8 cellular contexts compared by ENCODE assay signal in genomic region chr4:2797545-2798305, GRCh38. TPM values are rescaled to one million over a fixed set of nuclear protein-coding genes. Genes with fewer than 3 reads are reported as not detected.
DNase-seq lines count a peak whose midpoint lies in the region; ATAC-seq and TF ChIP-seq lines count a peak whose summit lies in the region.

No MANE protein-coding gene starts in this region.

- peak overlapping the region; percentile 75 for H3K4me3 Mint-ChIP-seq in activated naive CD8-positive, alpha-beta T cell

- no peaks in the 10 kb centered on the region for H3K36me3 Mint-ChIP-seq in activated naive CD8-positive, alpha-beta T cell

- no peak for ATAC-seq in SK-N-SH treated with all-trans-retinoic acid at 6 μM for 48 hours
- ATAC-seq in upper lobe of right lung = no peak

- H3K9me3 ChIP-seq in SK-N-SH (no peaks in the 10 kb centered on the region), upper lobe of right lung (no peaks in the 10 kb centered on the region)

- no peak overlapping the region for H3K9ac ChIP-seq in SK-N-SH

- TF ChIP-seq CTCF in SK-N-SH (IDR thresholded peaks at IDR 0.05) (no peak), upper lobe of right lung (IDR thresholded peaks at IDR 0.05) (no peak)

- H3K27me3 Mint-ChIP-seq in activated naive CD8-positive, alpha-beta T cell = no peaks in the 10 kb centered on the region

- DNase-seq in SK-N-SH (peak; percentile 79), lung microvascular endothelial cell (ENCODE audit: low read depth in 2 of 2) (peak; percentile 2 to 35), upper lobe of right lung (peak; percentile 65), NCI-H2227 treated with DMSO at 0.1 percent for 48 hours (lab: John Stamatoyannopoulos, UW) (no peak), LoVo (ENCODE audit: low spot score) (no peak), NCI-H128 (lab: John Stamatoyannopoulos, UW; ENCODE audit: unreplicated experiment) (no peak)

- TF ChIP-seq RAD21 in SK-N-SH (IDR thresholded peaks at IDR 0.05; ENCODE audit: low read length) = peak; percentile 32

- H3K27me3 ChIP-seq in SK-N-SH (ENCODE audit: insufficient read depth) (no peaks in the 10 kb centered on the region), upper lobe of right lung (no peaks in the 10 kb centered on the region)

- intact Hi-C loops in upper lobe of right lung (cut with DNase I) = no loop called here

- H3K9me2 ChIP-seq in SK-N-SH = no peaks in the 10 kb centered on the region

- peak overlapping the region; percentile 41; the same call in 1 of the 2 replicates for H3K4me2 ChIP-seq in SK-N-SH

- H3K27ac ChIP-seq in SK-N-SH (ENCODE audit: low read depth in 2 of 2, low read length in 1 of 2) (peak overlapping the region; percentile 22 to 98; a peak in 3 of 4 replicates), upper lobe of right lung (peak overlapping the region; percentile 87)

- H3K27ac Mint-ChIP-seq in activated naive CD8-positive, alpha-beta T cell = peak overlapping the region; percentile 81

- peaks cover 31 to 84% of the 10 kb centered on the region in 2 experiments; a peak in 3 of 4 replicates for H3K4me1 ChIP-seq in SK-N-SH (ENCODE audit: control insufficient read depth in 1 of 2, insufficient read depth in 2 of 2, low read depth in 1 of 2, low read length in 1 of 2)
- peaks cover 88% of the 10 kb centered on the region for H3K4me1 ChIP-seq in upper lobe of right lung

- CTCF ChIA-PET in SK-N-SH (lab: Yijun Ruan, JAX) = interaction anchor here (1.1 to 1.9 kb wide), 7 partner anchors 20 to 177 kb away, joined by 3 to 11 read pairs (median 3); no protein-coding TSS in a partner anchor

- TF ChIP-seq EP300 in SK-N-SH (IDR thresholded peaks at IDR 0.05; ENCODE audit: borderline replicate concordance in 1 of 2, low read depth in 1 of 2, low read length in 1 of 2) = peak in 1 of 2 experiments; percentile 62; a peak in 1 of 4 replicates

- no peaks in the 10 kb centered on the region for H3K9me3 Mint-ChIP-seq in activated naive CD8-positive, alpha-beta T cell (ENCODE audit: low read depth)

- H3K79me2 ChIP-seq in SK-N-SH (ENCODE audit: insufficient read depth) = peaks cover 7% of the 10 kb centered on the region; the same call in 1 of the 2 replicates

- H2AFZ ChIP-seq in SK-N-SH (ENCODE audit: low read depth) = no peak overlapping the region; the same call in 1 of the 2 replicates

- no peak overlapping the region for H3K4me3 ChIP-seq in SK-N-SH (ENCODE audit: low read depth in 2 of 2, low read length in 1 of 2)
- H3K4me3 ChIP-seq in upper lobe of right lung = peak overlapping the region; percentile 43

- no peaks in the 10 kb centered on the region for H4K20me1 ChIP-seq in SK-N-SH (ENCODE audit: insufficient read depth)

- H3K36me3 ChIP-seq in SK-N-SH (replicated peaks in 1 of 2; ENCODE audit: control insufficient read depth in 1 of 2, insufficient read depth in 2 of 2, low read length in 1 of 2) (no peaks in the 10 kb centered on the region), upper lobe of right lung (no peaks in the 10 kb centered on the region)

- H3F3A ChIP-seq in SK-N-SH (replicated peaks; ENCODE audit: insufficient read depth) = peaks cover 4% of the 10 kb centered on the region

- WGBS in SK-N-SH (ENCODE audit: low lambda C conversion rate) = 72% methylated on average over 19 of the region's 23 CpGs

- peaks cover 52% of the 10 kb centered on the region for H3K4me1 Mint-ChIP-seq in activated naive CD8-positive, alpha-beta T cell (ENCODE audit: low read depth)

- POLR2A ChIA-PET in SK-N-SH (lab: Yijun Ruan, JAX) = interaction anchor here (0.7 to 1.6 kb wide), 6 partner anchors 9 to 262 kb away, joined by 3 to 7 read pairs (median 4); partner anchors contain the start of genes ADD1, FAM193A, GRK4 and NOP14

TF ChIP-seq in SK-N-SH, 30 proteins besides CTCF, POLR2A, EP300 and RAD21:
- peak; percentile 89 for TF ChIP-seq GATA2 (CRISPR knock-in tag; IDR thresholded peaks at IDR 0.05)
- peak; percentile 42; the same call in 1 of the 2 replicates for TF ChIP-seq MXI1 (IDR thresholded peaks at IDR 0.05; ENCODE audit: low read depth, low read length)
- TF ChIP-seq FOXJ3 (CRISPR knock-in tag; IDR thresholded peaks at IDR 0.05) = 0 out of 2 replicates have a peak, but pooled peaks have one; percentile 3
- peak; percentile 63; the same call in 1 of the 2 replicates for TF ChIP-seq RCOR1 (IDR thresholded peaks at IDR 0.05; ENCODE audit: low read length)
- TF ChIP-seq USF1 (IDR thresholded peaks at IDR 0.05; ENCODE audit: borderline replicate concordance, low read depth) = no peak
- peak; percentile 73 for TF ChIP-seq CHD2 (IDR thresholded peaks at IDR 0.05; ENCODE audit: low read length, partially characterized antibody)

TF ChIP-seq in SK-N-SH treated with all-trans-retinoic acid at 6 μM for 48 hours, 23 proteins besides CTCF, POLR2A, EP300 and RAD21:
- TF ChIP-seq TOX (CRISPR knock-in tag; IDR thresholded peaks at IDR 0.05; ENCODE audit: borderline replicate concordance) = no peak
- no peak for TF ChIP-seq ESRRG (CRISPR knock-in tag; IDR thresholded peaks at IDR 0.05)

RNA-seq across cellular contexts. Expression of gene SH3BP2, which starts 4.8 kb away (rescaled TPM):
- polyA plus RNA-seq in SK-N-SH (2012; rRNA removed) = 25.2 and 26.8 TPM in 2 replicates
- polyA plus RNA-seq in SK-N-SH (2012; cell fraction: cytosol; rRNA removed) = 5.6 and 8.5 TPM in 2 replicates
- 132 and 143 TPM in 2 replicates for polyA plus RNA-seq in SK-N-SH (2012; cell fraction: nucleus; rRNA removed)
- total RNA-seq in lung microvascular endothelial cell (12.2 and 14.5 TPM in 2 replicates), upper lobe of right lung (99.0 TPM)

RNA-seq across cellular contexts. Expression of gene TNIP2, which starts 41.6 kb away (rescaled TPM):
- polyA plus RNA-seq in SK-N-SH (2012; rRNA removed) = 68.2 and 78.9 TPM in 2 replicates
- 47.4 and 57.1 TPM in 2 replicates for polyA plus RNA-seq in SK-N-SH (2012; cell fraction: cytosol; rRNA removed)
- 175 and 261 TPM in 2 replicates for polyA plus RNA-seq in SK-N-SH (2012; cell fraction: nucleus; rRNA removed)
- 58.4 and 70.6 TPM in 2 replicates for total RNA-seq in lung microvascular endothelial cell
- total RNA-seq in upper lobe of right lung = 43.4 TPM

RNA-seq across cellular contexts. Expression of gene ADD1, which starts 45.9 kb away (rescaled TPM):
- 97.0 and 155 TPM in 2 replicates for polyA plus RNA-seq in SK-N-SH (2012; rRNA removed)
- polyA plus RNA-seq in SK-N-SH (2012; cell fraction: cytosol; rRNA removed) = 100 and 114 TPM in 2 replicates
- 317 and 506 TPM in 2 replicates for polyA plus RNA-seq in SK-N-SH (2012; cell fraction: nucleus; rRNA removed)
- total RNA-seq in lung microvascular endothelial cell (129 and 156 TPM in 2 replicates), upper lobe of right lung (286 TPM)

Comparison
In these comparisons a context has a peak if more than half of its experiments do, and no peak if none do; other contexts are left out.
1. DNase-seq: peak in SK-N-SH (single experiment), lung microvascular endothelial cell (2 of 2) and upper lobe of right lung (single experiment); none in NCI-H2227 treated with DMSO at 0.1 percent for 48 hours (single experiment), LoVo (single experiment) and NCI-H128 (single experiment).